Comparison of ENCODE assay signal across 1 cellular context in the genomic region with DNA sequence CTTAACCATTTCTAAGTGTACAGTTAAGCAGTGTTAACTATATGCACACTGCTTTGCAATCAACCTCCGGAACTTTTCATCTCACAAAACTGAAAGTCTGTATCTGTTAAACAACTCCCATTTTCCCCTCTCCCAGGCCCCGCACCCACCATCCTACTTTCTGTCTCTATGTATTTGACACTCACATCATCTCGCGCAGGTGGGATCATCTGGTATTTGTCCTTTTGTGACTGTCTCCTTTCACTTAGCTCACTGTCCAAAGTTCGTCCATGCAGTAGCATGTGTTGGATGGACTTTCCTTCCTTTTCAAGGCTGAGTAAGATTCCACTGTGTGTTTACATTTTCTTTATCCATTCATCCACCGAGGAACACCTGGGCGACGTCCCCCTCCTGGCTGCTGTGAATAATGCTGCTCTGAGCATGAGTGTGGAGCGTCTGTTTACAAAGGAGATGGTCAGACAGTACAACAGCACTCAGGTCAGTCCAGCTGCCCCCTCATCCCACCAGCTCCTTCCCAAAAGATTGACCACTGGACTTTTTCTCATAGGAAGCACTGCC.
TF ChIP-seq lines count a peak whose summit lies in the region.

No MANE protein-coding gene starts in this region.

TF ChIP-seq in HepG2, 621 proteins besides CTCF, POLR2A, EP300 and RAD21 (continued from another document and continues in another):
- TF ChIP-seq, protein P1, sequence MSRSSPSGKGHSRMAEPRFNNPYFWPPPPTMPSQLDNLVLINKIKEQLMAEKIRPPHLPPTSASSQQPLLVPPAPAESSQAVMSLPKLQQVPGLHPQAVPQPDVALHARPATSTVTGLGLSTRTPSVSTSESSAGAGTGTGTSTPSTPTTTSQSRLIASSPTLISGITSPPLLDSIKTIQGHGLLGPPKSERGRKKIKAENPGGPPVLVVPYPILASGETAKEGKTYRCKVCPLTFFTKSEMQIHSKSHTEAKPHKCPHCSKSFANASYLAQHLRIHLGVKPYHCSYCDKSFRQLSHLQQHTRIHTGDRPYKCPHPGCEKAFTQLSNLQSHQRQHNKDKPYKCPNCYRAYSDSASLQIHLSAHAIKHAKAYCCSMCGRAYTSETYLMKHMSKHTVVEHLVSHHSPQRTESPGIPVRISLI (CRISPR knock-in tag; IDR thresholded peaks at IDR 0.05; ENCODE audit: borderline replicate concordance) = no peak
- TF ChIP-seq ZNF546 (CRISPR knock-in tag; conservative IDR thresholded peaks at IDR 0.05) (no peak), ZNF615 (CRISPR knock-in tag; IDR thresholded peaks at IDR 0.05; ENCODE audit: borderline replicate concordance) (no peak), ERF (CRISPR knock-in tag; IDR thresholded peaks at IDR 0.05) (peak; percentile 60; the same call in 1 of the 2 replicates), NCOA5 (CRISPR knock-in tag; IDR thresholded peaks at IDR 0.05) (no peak), ZNF747 (CRISPR knock-in tag; IDR thresholded peaks at IDR 0.05; ENCODE audit: borderline replicate concordance) (peak; percentile 80; the same call in 1 of the 2 replicates), ZNF138 (CRISPR knock-in tag; IDR thresholded peaks at IDR 0.05; ENCODE audit: low read depth) (no peak), FOXC1 (CRISPR knock-in tag; IDR thresholded peaks at IDR 0.05; ENCODE audit: borderline replicate concordance) (no peak), ZNF264 (CRISPR knock-in tag; IDR thresholded peaks at IDR 0.05) (peak; percentile 70; the same call in 1 of the 2 replicates), SALL2 (CRISPR knock-in tag; IDR thresholded peaks at IDR 0.05) (peak; percentile 32; the same call in 1 of the 2 replicates), BRD4 (CRISPR knock-in tag; IDR thresholded peaks at IDR 0.05) (no peak), TGIF2 (CRISPR knock-in tag; IDR thresholded peaks at IDR 0.05) (no peak), SRSF1 (optimal IDR thresholded peaks at IDR 0.05; ENCODE audit: low read depth, low read length) (no peak), HIVEP1 (CRISPR knock-in tag; IDR thresholded peaks at IDR 0.05) (no peak), ZNF589 (CRISPR knock-in tag; conservative IDR thresholded peaks at IDR 0.05) (no peak), REL (CRISPR knock-in tag; conservative IDR thresholded peaks at IDR 0.05) (no peak), HDAC2 (CRISPR knock-in tag; IDR thresholded peaks at IDR 0.05) (peak; percentile 95), ZNF879 (CRISPR knock-in tag; IDR thresholded peaks at IDR 0.05) (no peak), ZNF878 (CRISPR knock-in tag; IDR thresholded peaks at IDR 0.05) (0 out of 2 replicates have a peak, but pooled peaks have one; percentile 53), STAT5B (CRISPR knock-in tag; IDR thresholded peaks at IDR 0.05) (no peak), POLR2AphosphoS5 (IDR thresholded peaks at IDR 0.05; ENCODE audit: low read depth, low read length) (0 out of 2 replicates have a peak, but pooled peaks have one; percentile 21), ZNF816 (CRISPR knock-in tag; IDR thresholded peaks at IDR 0.05; ENCODE audit: borderline replicate concordance) (0 out of 2 replicates have a peak, but pooled peaks have one; percentile 9), ZNF44 (CRISPR knock-in tag; IDR thresholded peaks at IDR 0.05) (no peak), STAG1 (CRISPR knock-in tag; IDR thresholded peaks at IDR 0.05) (peak; percentile 48), ZNF564 (CRISPR knock-in tag; IDR thresholded peaks at IDR 0.05) (peak; percentile 41; the same call in 1 of the 2 replicates), PRMT3 (CRISPR knock-in tag; IDR thresholded peaks at IDR 0.05; ENCODE audit: borderline replicate concordance, low read depth) (no peak), AKAP8 (CRISPR knock-in tag; IDR thresholded peaks at IDR 0.05) (0 out of 2 replicates have a peak, but pooled peaks have one; percentile 62), ZNF530 (CRISPR knock-in tag; IDR thresholded peaks at IDR 0.05; ENCODE audit: low read depth) (no peak), ZBTB7A (CRISPR knock-in tag; IDR thresholded peaks at IDR 0.05) (no peak), NRL (CRISPR knock-in tag; IDR thresholded peaks at IDR 0.05; ENCODE audit: borderline replicate concordance) (no peak), SAFB2 (CRISPR knock-in tag; IDR thresholded peaks at IDR 0.05; ENCODE audit: borderline replicate concordance, low read depth) (no peak), ZFP36 (IDR thresholded peaks at IDR 0.05; ENCODE audit: borderline replicate concordance, low read depth, low read length, partially characterized antibody) (no peak)
- TF ChIP-seq, protein P2, sequence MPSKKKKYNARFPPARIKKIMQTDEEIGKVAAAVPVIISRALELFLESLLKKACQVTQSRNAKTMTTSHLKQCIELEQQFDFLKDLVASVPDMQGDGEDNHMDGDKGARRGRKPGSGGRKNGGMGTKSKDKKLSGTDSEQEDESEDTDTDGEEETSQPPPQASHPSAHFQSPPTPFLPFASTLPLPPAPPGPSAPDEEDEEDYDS (CRISPR knock-in tag; IDR thresholded peaks at IDR 0.05) = no peak
- TF ChIP-seq, protein P3, sequence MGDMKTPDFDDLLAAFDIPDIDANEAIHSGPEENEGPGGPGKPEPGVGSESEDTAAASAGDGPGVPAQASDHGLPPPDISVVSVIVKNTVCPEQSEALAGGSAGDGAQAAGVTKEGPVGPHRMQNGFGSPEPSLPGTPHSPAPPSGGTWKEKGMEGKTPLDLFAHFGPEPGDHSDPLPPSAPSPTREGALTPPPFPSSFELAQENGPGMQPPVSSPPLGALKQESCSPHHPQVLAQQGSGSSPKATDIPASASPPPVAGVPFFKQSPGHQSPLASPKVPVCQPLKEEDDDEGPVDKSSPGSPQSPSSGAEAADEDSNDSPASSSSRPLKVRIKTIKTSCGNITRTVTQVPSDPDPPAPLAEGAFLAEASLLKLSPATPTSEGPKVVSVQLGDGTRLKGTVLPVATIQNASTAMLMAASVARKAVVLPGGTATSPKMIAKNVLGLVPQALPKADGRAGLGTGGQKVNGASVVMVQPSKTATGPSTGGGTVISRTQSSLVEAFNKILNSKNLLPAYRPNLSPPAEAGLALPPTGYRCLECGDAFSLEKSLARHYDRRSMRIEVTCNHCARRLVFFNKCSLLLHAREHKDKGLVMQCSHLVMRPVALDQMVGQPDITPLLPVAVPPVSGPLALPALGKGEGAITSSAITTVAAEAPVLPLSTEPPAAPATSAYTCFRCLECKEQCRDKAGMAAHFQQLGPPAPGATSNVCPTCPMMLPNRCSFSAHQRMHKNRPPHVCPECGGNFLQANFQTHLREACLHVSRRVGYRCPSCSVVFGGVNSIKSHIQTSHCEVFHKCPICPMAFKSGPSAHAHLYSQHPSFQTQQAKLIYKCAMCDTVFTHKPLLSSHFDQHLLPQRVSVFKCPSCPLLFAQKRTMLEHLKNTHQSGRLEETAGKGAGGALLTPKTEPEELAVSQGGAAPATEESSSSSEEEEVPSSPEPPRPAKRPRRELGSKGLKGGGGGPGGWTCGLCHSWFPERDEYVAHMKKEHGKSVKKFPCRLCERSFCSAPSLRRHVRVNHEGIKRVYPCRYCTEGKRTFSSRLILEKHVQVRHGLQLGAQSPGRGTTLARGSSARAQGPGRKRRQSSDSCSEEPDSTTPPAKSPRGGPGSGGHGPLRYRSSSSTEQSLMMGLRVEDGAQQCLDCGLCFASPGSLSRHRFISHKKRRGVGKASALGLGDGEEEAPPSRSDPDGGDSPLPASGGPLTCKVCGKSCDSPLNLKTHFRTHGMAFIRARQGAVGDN (CRISPR knock-in tag; IDR thresholded peaks at IDR 0.05) = peak; percentile 37
- TF ChIP-seq, protein P4, sequence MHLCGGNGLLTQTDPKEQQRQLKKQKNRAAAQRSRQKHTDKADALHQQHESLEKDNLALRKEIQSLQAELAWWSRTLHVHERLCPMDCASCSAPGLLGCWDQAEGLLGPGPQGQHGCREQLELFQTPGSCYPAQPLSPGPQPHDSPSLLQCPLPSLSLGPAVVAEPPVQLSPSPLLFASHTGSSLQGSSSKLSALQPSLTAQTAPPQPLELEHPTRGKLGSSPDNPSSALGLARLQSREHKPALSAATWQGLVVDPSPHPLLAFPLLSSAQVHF (CRISPR knock-in tag; IDR thresholded peaks at IDR 0.05) = no peak
- TF ChIP-seq, protein P5, sequence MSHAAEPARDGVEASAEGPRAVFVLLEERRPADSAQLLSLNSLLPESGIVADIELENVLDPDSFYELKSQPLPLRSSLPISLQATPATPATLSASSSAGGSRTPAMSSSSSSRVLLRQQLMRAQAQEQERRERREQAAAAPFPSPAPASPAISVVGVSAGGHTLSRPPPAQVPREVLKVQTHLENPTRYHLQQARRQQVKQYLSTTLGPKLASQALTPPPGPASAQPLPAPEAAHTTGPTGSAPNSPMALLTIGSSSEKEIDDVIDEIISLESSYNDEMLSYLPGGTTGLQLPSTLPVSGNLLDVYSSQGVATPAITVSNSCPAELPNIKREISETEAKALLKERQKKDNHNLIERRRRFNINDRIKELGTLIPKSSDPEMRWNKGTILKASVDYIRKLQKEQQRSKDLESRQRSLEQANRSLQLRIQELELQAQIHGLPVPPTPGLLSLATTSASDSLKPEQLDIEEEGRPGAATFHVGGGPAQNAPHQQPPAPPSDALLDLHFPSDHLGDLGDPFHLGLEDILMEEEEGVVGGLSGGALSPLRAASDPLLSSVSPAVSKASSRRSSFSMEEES (CRISPR knock-in tag; IDR thresholded peaks at IDR 0.05) = peak; percentile 74
- TF ChIP-seq, protein P6, sequence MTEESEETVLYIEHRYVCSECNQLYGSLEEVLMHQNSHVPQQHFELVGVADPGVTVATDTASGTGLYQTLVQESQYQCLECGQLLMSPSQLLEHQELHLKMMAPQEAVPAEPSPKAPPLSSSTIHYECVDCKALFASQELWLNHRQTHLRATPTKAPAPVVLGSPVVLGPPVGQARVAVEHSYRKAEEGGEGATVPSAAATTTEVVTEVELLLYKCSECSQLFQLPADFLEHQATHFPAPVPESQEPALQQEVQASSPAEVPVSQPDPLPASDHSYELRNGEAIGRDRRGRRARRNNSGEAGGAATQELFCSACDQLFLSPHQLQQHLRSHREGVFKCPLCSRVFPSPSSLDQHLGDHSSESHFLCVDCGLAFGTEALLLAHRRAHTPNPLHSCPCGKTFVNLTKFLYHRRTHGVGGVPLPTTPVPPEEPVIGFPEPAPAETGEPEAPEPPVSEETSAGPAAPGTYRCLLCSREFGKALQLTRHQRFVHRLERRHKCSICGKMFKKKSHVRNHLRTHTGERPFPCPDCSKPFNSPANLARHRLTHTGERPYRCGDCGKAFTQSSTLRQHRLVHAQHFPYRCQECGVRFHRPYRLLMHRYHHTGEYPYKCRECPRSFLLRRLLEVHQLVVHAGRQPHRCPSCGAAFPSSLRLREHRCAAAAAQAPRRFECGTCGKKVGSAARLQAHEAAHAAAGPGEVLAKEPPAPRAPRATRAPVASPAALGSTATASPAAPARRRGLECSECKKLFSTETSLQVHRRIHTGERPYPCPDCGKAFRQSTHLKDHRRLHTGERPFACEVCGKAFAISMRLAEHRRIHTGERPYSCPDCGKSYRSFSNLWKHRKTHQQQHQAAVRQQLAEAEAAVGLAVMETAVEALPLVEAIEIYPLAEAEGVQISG (CRISPR knock-in tag; IDR thresholded peaks at IDR 0.05) = peak; percentile 65
- TF ChIP-seq, protein P7, sequence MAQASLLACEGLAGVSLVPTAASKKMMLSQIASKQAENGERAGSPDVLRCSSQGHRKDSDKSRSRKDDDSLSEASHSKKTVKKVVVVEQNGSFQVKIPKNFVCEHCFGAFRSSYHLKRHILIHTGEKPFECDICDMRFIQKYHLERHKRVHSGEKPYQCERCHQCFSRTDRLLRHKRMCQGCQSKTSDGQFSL (CRISPR knock-in tag; IDR thresholded peaks at IDR 0.05) = no peak
- TF ChIP-seq, protein P8, sequence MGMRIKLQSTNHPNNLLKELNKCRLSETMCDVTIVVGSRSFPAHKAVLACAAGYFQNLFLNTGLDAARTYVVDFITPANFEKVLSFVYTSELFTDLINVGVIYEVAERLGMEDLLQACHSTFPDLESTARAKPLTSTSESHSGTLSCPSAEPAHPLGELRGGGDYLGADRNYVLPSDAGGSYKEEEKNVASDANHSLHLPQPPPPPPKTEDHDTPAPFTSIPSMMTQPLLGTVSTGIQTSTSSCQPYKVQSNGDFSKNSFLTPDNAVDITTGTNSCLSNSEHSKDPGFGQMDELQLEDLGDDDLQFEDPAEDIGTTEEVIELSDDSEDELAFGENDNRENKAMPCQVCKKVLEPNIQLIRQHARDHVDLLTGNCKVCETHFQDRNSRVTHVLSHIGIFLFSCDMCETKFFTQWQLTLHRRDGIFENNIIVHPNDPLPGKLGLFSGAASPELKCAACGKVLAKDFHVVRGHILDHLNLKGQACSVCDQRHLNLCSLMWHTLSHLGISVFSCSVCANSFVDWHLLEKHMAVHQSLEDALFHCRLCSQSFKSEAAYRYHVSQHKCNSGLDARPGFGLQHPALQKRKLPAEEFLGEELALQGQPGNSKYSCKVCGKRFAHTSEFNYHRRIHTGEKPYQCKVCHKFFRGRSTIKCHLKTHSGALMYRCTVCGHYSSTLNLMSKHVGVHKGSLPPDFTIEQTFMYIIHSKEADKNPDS (CRISPR knock-in tag; IDR thresholded peaks at IDR 0.05) = no peak
- TF ChIP-seq, protein P9, sequence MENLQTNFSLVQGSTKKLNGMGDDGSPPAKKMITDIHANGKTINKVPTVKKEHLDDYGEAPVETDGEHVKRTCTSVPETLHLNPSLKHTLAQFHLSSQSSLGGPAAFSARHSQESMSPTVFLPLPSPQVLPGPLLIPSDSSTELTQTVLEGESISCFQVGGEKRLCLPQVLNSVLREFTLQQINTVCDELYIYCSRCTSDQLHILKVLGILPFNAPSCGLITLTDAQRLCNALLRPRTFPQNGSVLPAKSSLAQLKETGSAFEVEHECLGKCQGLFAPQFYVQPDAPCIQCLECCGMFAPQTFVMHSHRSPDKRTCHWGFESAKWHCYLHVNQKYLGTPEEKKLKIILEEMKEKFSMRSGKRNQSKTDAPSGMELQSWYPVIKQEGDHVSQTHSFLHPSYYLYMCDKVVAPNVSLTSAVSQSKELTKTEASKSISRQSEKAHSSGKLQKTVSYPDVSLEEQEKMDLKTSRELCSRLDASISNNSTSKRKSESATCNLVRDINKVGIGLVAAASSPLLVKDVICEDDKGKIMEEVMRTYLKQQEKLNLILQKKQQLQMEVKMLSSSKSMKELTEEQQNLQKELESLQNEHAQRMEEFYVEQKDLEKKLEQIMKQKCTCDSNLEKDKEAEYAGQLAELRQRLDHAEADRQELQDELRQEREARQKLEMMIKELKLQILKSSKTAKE (CRISPR knock-in tag; IDR thresholded peaks at IDR 0.05; ENCODE audit: borderline replicate concordance) = peak; percentile 62
- TF ChIP-seq, protein P10, sequence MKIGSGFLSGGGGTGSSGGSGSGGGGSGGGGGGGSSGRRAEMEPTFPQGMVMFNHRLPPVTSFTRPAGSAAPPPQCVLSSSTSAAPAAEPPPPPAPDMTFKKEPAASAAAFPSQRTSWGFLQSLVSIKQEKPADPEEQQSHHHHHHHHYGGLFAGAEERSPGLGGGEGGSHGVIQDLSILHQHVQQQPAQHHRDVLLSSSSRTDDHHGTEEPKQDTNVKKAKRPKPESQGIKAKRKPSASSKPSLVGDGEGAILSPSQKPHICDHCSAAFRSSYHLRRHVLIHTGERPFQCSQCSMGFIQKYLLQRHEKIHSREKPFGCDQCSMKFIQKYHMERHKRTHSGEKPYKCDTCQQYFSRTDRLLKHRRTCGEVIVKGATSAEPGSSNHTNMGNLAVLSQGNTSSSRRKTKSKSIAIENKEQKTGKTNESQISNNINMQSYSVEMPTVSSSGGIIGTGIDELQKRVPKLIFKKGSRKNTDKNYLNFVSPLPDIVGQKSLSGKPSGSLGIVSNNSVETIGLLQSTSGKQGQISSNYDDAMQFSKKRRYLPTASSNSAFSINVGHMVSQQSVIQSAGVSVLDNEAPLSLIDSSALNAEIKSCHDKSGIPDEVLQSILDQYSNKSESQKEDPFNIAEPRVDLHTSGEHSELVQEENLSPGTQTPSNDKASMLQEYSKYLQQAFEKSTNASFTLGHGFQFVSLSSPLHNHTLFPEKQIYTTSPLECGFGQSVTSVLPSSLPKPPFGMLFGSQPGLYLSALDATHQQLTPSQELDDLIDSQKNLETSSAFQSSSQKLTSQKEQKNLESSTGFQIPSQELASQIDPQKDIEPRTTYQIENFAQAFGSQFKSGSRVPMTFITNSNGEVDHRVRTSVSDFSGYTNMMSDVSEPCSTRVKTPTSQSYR (CRISPR knock-in tag; IDR thresholded peaks at IDR 0.05; ENCODE audit: borderline replicate concordance) = peak; percentile 64; the same call in 1 of the 2 replicates
